In the genomic region with DNA sequence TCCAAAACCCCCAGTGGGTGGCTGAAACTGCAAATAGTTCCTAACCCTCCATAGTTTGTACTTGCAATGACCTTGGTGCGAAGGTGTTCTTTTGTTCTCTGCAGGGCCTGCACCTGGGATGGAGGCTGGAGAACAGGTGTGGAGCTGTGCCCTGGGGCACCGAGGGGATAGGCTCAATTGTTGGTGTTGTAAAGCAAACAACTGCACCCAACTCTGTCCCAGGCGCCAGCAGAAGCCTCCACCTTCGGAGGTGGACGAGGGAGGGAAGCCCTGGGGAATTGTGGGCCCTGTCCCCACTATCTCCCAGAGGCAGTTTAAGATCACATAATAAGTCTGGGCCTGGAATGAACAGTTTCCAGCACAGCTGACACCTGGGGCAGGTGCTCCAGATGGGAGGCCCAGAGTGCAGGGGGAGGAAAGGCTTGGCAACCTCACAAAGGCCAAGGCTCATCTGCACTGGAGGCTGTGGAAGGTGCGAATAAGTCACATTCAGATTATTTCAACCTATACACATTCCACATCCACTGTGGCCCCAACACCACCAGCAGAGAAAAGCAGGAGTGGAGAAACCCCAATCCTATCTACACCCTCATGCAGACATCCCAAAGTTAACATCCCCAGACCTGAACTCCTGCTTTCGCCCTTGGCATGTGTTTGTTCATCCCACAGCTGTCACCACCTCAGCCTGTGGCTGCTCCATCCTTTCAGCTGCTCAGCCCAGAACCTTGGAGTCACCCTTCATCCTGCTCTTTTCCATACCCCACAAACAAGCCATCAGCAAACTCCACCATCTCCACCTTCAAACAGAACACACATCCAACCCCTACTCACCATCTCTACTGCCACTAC, we compare ENCODE assay signal across 1 cellular context.
TF ChIP-seq lines count a peak whose summit lies in the region.

No MANE protein-coding gene starts in this region.

TF ChIP-seq in GM23338, 12 proteins besides CTCF, POLR2A, EP300 and RAD21 (continued from another document):
- TF ChIP-seq, protein P1, sequence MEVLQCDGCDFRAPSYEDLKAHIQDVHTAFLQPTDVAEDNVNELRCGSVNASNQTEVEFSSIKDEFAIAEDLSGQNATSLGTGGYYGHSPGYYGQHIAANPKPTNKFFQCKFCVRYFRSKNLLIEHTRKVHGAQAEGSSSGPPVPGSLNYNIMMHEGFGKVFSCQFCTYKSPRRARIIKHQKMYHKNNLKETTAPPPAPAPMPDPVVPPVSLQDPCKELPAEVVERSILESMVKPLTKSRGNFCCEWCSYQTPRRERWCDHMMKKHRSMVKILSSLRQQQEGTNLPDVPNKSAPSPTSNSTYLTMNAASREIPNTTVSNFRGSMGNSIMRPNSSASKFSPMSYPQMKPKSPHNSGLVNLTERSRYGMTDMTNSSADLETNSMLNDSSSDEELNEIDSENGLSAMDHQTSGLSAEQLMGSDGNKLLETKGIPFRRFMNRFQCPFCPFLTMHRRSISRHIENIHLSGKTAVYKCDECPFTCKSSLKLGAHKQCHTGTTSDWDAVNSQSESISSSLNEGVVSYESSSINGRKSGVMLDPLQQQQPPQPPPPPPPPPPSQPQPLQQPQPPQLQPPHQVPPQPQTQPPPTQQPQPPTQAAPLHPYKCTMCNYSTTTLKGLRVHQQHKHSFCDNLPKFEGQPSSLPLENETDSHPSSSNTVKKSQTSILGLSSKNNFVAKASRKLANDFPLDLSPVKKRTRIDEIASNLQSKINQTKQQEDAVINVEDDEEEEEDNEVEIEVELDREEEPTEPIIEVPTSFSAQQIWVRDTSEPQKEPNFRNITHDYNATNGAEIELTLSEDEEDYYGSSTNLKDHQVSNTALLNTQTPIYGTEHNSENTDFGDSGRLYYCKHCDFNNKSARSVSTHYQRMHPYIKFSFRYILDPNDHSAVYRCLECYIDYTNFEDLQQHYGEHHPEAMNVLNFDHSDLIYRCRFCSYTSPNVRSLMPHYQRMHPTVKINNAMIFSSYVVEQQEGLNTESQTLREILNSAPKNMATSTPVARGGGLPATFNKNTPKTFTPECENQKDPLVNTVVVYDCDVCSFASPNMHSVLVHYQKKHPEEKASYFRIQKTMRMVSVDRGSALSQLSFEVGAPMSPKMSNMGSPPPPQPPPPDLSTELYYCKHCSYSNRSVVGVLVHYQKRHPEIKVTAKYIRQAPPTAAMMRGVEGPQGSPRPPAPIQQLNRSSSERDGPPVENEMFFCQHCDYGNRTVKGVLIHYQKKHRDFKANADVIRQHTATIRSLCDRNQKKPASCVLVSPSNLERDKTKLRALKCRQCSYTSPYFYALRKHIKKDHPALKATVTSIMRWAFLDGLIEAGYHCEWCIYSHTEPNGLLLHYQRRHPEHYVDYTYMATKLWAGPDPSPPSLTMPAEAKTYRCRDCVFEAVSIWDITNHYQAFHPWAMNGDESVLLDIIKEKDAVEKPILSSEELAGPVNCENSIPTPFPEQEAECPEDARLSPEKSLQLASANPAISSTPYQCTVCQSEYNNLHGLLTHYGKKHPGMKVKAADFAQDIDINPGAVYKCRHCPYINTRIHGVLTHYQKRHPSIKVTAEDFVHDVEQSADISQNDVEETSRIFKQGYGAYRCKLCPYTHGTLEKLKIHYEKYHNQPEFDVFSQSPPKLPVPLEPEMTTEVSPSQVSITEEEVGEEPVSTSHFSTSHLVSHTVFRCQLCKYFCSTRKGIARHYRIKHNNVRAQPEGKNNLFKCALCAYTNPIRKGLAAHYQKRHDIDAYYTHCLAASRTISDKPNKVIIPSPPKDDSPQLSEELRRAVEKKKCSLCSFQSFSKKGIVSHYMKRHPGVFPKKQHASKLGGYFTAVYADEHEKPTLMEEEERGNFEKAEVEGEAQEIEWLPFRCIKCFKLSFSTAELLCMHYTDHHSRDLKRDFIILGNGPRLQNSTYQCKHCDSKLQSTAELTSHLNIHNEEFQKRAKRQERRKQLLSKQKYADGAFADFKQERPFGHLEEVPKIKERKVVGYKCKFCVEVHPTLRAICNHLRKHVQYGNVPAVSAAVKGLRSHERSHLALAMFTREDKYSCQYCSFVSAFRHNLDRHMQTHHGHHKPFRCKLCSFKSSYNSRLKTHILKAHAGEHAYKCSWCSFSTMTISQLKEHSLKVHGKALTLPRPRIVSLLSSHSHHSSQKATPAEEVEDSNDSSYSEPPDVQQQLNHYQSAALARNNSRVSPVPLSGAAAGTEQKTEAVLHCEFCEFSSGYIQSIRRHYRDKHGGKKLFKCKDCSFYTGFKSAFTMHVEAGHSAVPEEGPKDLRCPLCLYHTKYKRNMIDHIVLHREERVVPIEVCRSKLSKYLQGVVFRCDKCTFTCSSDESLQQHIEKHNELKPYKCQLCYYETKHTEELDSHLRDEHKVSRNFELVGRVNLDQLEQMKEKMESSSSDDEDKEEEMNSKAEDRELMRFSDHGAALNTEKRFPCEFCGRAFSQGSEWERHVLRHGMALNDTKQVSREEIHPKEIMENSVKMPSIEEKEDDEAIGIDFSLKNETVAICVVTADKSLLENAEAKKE (CRISPR knock-in tag; IDR thresholded peaks at IDR 0.05), result no peak
- TF ChIP-seq EZH2 (IDR thresholded peaks at IDR 0.05; ENCODE audit: low read depth, unreplicated experiment) (no peak), STAT1 (IDR thresholded peaks at IDR 0.05; ENCODE audit: unreplicated experiment) (no peak), EZH2phosphoT487 (IDR thresholded peaks at IDR 0.05; ENCODE audit: unreplicated experiment) (no peak)
